ENCODE assay signal across 8 cellular contexts in genomic region chrX:2691543-2692220, GRCh38. TPM values are rescaled to one million over a fixed set of nuclear protein-coding genes. Genes with fewer than 3 reads are reported as not detected.
DNase-seq lines count a peak whose midpoint lies in the region; ATAC-seq and TF ChIP-seq lines count a peak whose summit lies in the region.

No MANE protein-coding gene starts in this region.

- peak overlapping the region; percentile 94 for H3K27ac ChIP-seq in BLaER1
- H3K27ac ChIP-seq in epithelial cell of prostate: peak overlapping the region; percentile 60

- peaks cover 40 to 45% of the 10 kb centered on the region in 2 donors for H3K4me1 Mint-ChIP-seq in natural killer cell treated with Interleukin-12 subunit alpha and Interleukin-12 subunit beta and Interleukin-15 and Interleukin-18, amount 100 ng/mL, for 72 hours (ENCODE audit: low read depth in 2 of 2)

- H3K4me3 Mint-ChIP-seq in natural killer cell treated with Interleukin-12 subunit alpha and Interleukin-12 subunit beta and Interleukin-15 and Interleukin-18, amount 100 ng/mL, for 72 hours: peak overlapping the region; percentile 90

- peak; percentile 18 for ATAC-seq in SK-N-SH treated with all-trans-retinoic acid at 6 μM for 48 hours
- ATAC-seq in natural killer cell treated with Interleukin-12 subunit alpha and Interleukin-12 subunit beta and Interleukin-15 and Interleukin-18, amount 100 ng/mL, for 72 hours: no peak

- POLR2A ChIA-PET in HEK293T (lab: Yijun Ruan, JAX): no interaction called here

- peaks cover 43% of the 10 kb centered on the region for H3K4me1 ChIP-seq in BLaER1

- no peaks in the 10 kb centered on the region; the same call in 1 of the 2 replicates for H3K36me3 ChIP-seq in BLaER1

- no peaks in the 10 kb centered on the region for H3K9me3 Mint-ChIP-seq in natural killer cell treated with Interleukin-12 subunit alpha and Interleukin-12 subunit beta and Interleukin-15 and Interleukin-18, amount 100 ng/mL, for 72 hours

- CTCF ChIA-PET in HEK293T (lab: Yijun Ruan, JAX): no interaction called here

- H4K20me1 ChIP-seq in BLaER1: peaks cover 19% of the 10 kb centered on the region

- DNase-seq in HEK293T (ENCODE audit: extremely low spot score) (no peak), epithelial cell of prostate (ENCODE audit: low read depth, low spot score) (no peak), GM19240 (ENCODE audit: insufficient read length, low spot score) (no peak), T-helper 9 cell (no peak), DMS53 treated with DMSO at 0.1 percent for 48 hours (lab: John Stamatoyannopoulos, UW; ENCODE audit: unreplicated experiment) (no peak)
- DNase-seq in natural killer cell treated with Interleukin-12 subunit alpha and Interleukin-12 subunit beta and Interleukin-15 and Interleukin-18, amount 100 ng/mL, for 72 hours (ENCODE audit: low spot score): no peak

- no peaks in the 10 kb centered on the region for H3K27me3 Mint-ChIP-seq in natural killer cell treated with Interleukin-12 subunit alpha and Interleukin-12 subunit beta and Interleukin-15 and Interleukin-18, amount 100 ng/mL, for 72 hours

- H3K36me3 Mint-ChIP-seq in natural killer cell treated with Interleukin-12 subunit alpha and Interleukin-12 subunit beta and Interleukin-15 and Interleukin-18, amount 100 ng/mL, for 72 hours: no peaks in the 10 kb centered on the region

- peak overlapping the region; percentile 99 for H3K4me2 ChIP-seq in BLaER1

- H3K4me3 ChIP-seq in BLaER1: peak overlapping the region; percentile 99

- H3K27ac Mint-ChIP-seq in natural killer cell treated with Interleukin-12 subunit alpha and Interleukin-12 subunit beta and Interleukin-15 and Interleukin-18, amount 100 ng/mL, for 72 hours: peak overlapping the region; percentile 85 to 87

- H3K27me3 ChIP-seq in BLaER1: no peaks in the 10 kb centered on the region

- peak overlapping the region; percentile 96 for H3K9ac ChIP-seq in BLaER1

- no peaks in the 10 kb centered on the region for H3K9me3 ChIP-seq in BLaER1

TF ChIP-seq in HEK293T, 16 proteins besides CTCF, POLR2A, EP300 and RAD21:
- TF ChIP-seq ZNF384 (IDR thresholded peaks at IDR 0.05) (no peak), TARDBP (IDR thresholded peaks at IDR 0.05) (no peak), ARNT (IDR thresholded peaks at IDR 0.05) (no peak), FOXA1 (IDR thresholded peaks at IDR 0.05) (no peak), L3MBTL2 (conservative IDR thresholded peaks at IDR 0.05) (peak; percentile 70; the same call in 1 of the 2 replicates), HDGF (IDR thresholded peaks at IDR 0.05; ENCODE audit: borderline replicate concordance) (no peak), SUZ12 (IDR thresholded peaks at IDR 0.05) (no peak), BHLHE40 (IDR thresholded peaks at IDR 0.05; ENCODE audit: borderline replicate concordance) (no peak), SP1 (IDR thresholded peaks at IDR 0.05) (no peak)

TF ChIP-seq in SK-N-SH treated with all-trans-retinoic acid at 6 μM for 48 hours, 23 proteins besides CTCF, POLR2A, EP300 and RAD21:
- TF ChIP-seq, protein P1, sequence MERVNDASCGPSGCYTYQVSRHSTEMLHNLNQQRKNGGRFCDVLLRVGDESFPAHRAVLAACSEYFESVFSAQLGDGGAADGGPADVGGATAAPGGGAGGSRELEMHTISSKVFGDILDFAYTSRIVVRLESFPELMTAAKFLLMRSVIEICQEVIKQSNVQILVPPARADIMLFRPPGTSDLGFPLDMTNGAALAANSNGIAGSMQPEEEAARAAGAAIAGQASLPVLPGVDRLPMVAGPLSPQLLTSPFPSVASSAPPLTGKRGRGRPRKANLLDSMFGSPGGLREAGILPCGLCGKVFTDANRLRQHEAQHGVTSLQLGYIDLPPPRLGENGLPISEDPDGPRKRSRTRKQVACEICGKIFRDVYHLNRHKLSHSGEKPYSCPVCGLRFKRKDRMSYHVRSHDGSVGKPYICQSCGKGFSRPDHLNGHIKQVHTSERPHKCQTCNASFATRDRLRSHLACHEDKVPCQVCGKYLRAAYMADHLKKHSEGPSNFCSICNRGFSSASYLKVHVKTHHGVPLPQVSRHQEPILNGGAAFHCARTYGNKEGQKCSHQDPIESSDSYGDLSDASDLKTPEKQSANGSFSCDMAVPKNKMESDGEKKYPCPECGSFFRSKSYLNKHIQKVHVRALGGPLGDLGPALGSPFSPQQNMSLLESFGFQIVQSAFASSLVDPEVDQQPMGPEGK (CRISPR knock-in tag; IDR thresholded peaks at IDR 0.05; ENCODE audit: borderline replicate concordance): no peak
- TF ChIP-seq POU6F1 (CRISPR knock-in tag; IDR thresholded peaks at IDR 0.05; ENCODE audit: borderline replicate concordance, low read depth) (no peak), ZNF70 (CRISPR knock-in tag; IDR thresholded peaks at IDR 0.05) (no peak)

RNA-seq across cellular contexts. Expression of gene CD99, which starts 0.6 kb away (rescaled TPM):
- total RNA-seq in natural killer cell treated with Interleukin-12 subunit alpha and Interleukin-12 subunit beta and Interleukin-15 and Interleukin-18, amount 100 ng/mL, for 72 hours: 100 to 1,000 TPM; 121 to 159 TPM
